Comparison of ENCODE assay signal across 10 cellular contexts in the genomic region with DNA sequence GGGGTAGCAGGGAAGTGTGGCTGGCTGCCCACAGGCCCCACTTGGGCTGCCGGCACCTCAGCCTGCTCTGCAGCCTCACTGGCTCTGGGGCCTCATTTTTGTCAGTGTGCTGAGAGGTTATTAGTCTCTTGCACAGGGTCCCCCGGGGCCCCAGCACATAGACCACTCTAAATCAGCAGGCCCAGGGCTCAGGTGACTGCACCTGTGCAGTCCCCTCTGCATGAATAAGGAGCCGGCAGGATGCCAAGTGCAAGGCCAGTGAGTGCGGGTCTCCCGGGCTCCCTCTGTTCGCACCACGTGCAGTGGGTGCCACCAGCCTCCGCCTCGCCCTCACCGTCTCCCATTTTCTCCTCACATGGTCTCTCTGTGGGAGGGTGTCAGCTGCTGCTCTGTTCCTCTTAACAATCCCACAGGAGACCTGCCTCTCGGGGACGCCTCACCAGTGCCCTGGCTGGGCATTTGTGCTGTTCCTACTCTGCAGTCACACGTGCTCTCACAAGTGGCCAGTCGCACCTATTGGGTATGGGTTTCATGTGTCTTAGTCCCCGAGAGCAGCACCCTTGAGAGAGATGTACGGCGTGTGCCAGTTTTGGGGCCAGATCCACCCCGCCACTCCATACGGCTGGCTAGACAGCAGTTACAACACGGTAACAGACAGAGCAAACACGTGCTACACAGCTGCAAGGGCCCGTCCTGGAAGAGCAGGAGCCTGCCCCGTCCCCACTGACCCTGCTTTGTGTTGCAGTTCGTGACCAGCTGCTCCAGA.
"Had no signal": no experiment of that assay in that cellular context is flagged by ENCODE, and none has a peak within 500 bp of the region (broad histone marks: within the 10 kb centered on the region; RNA-seq: fewer than 3 reads in every experiment).

No MANE protein-coding gene starts in this region.

- H3K27me3 ChIP-seq: cardiac muscle cell, left lung, stomach had no signal

- H3K9me3 ChIP-seq: left lung, stomach had no signal

- H3K4me1 ChIP-seq: left lung, stomach had no signal

- H3K36me3 ChIP-seq: cardiac muscle cell, WERI-Rb-1 had no signal

- ATAC-seq: effector memory CD8-positive, alpha-beta T cell; left lung had no signal

- DNase-seq: activated CD4-positive, alpha-beta T cell treated with anti-CD3 and anti-CD28 coated beads for 1 hour; activated CD4-positive, alpha-beta T cell treated with anti-CD3 and anti-CD28 coated beads, Interleukin-2, amount 50 U/mL, for 48 hours; activated T-cell treated with anti-CD3 and anti-CD28 coated beads for 4 hours; amniotic stem cell; effector memory CD8-positive, alpha-beta T cell; left lung; stomach; trophoblast cell; WERI-Rb-1 had no signal

- H3K27ac ChIP-seq: cardiac muscle cell, left lung, stomach, WERI-Rb-1 had no signal

- H3K4me3 ChIP-seq: cardiac muscle cell, left lung, stomach had no signal
